ENCODE assay signal across 9 cellular contexts in the genomic region with DNA sequence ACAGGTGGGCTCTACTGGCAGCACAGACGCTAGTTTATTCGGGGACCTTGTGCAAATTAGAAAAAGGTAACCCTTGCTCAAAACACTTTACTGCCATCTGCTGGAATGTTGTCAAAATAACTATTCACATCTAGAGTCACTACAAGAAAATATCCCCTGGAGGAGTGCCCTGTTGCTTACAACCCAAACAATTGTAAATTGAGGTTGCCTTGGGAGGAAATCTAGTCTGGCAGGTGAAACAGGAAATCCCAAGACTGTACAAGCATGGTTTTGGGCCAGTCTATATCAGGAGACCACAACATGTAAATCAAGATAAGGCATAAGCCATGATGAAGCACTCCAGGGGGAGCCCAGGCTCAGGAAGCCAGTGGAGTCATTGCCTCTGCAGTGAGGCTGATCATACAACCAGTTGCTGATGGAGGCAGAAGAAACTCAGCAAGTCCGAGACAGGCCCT.
A peak's percentile ranks its signal among the peaks of the same experiment; 100 is the strongest.
DNase-seq lines count a peak whose midpoint lies in the region; ATAC-seq and FAIRE-seq lines count a peak whose summit lies in the region.
"Had no signal": no experiment of that assay in that cellular context is flagged by ENCODE, and none has a peak within 500 bp of the region (broad histone marks: within the 10 kb centered on the region; RNA-seq: fewer than 3 reads in every experiment).

No MANE protein-coding gene starts in this region.

- H3K27me3 Mint-ChIP-seq in activated CD4-positive, alpha-beta memory T cell treated with anti-CD3 and anti-CD28 coated beads for 36 hours = peaks cover 3% of the 10 kb centered on the region

- intact Hi-C loops in Right ventricle myocardium inferior (cut with DNase I) = no loop called here
- intact Hi-C loops in cardiac septum (cut with DNase I) = loop anchor here (10.0 kb wide), 1 partner anchor 386 kb away; no protein-coding TSS in a partner anchor
- intact Hi-C loops in activated CD4-positive, alpha-beta memory T cell treated with anti-CD3 and anti-CD28 coated beads for 36 hours (cut with micrococcal nuclease) = loop anchor here (1.0 to 10.0 kb wide), 3 partner anchors 143 to 1146 kb away; a partner anchor contains a TSS

- no peaks in the 10 kb centered on the region for H3K9me3 Mint-ChIP-seq in activated CD4-positive, alpha-beta memory T cell treated with anti-CD3 and anti-CD28 coated beads for 36 hours
- H3K9me3 Mint-ChIP-seq: stimulated activated naive CD8-positive, alpha-beta T cell treated with anti-CD3 and anti-CD28 coated beads, Interleukin-15, Interleukin-2, amounts not matched to agents 100 ng/mL and 50 ng/mL, for 24 hours had no signal

- no peak for FAIRE-seq in urothelium cell line (lab: Jason Lieb, UNC)

- H3K27ac Mint-ChIP-seq in activated CD4-positive, alpha-beta memory T cell treated with anti-CD3 and anti-CD28 coated beads for 36 hours = no peak overlapping the region
- H3K27ac Mint-ChIP-seq: stimulated activated naive CD8-positive, alpha-beta T cell treated with anti-CD3 and anti-CD28 coated beads, Interleukin-15, Interleukin-2, amounts not matched to agents 100 ng/mL and 50 ng/mL, for 24 hours had no signal

- no peak for DNase-seq in Right ventricle myocardium inferior (ENCODE audit: missing footprints)
- DNase-seq in cardiac septum (ENCODE audit: low spot score) = no peak
- peak; percentile 30 for DNase-seq in NCI-H345 (lab: John Stamatoyannopoulos, UW)
- DNase-seq in amniotic stem cell (lab: John Stamatoyannopoulos, UW) = peak; percentile 55
- DNase-seq in iris pigment epithelial cell (ENCODE audit: low read depth) = peak; percentile 61
- peak; percentile 48 for DNase-seq in urothelium cell line (ENCODE audit: low spot score)
- no peak for DNase-seq in activated CD4-positive, alpha-beta memory T cell treated with anti-CD3 and anti-CD28 coated beads for 36 hours

- H3K36me3 Mint-ChIP-seq in activated CD4-positive, alpha-beta memory T cell treated with anti-CD3 and anti-CD28 coated beads for 36 hours = no peaks in the 10 kb centered on the region

- CTCF ChIA-PET in activated CD4-positive, alpha-beta memory T cell treated with anti-CD3 and anti-CD28 coated beads for 36 hours (lab: Charles Lee) = interaction anchor here (0.6 to 1.4 kb wide), 4 partner anchors 12 to 1147 kb away, joined by 3 to 4 read pairs (median 3); no protein-coding TSS in a partner anchor

- peaks cover 6% of the 10 kb centered on the region for H3K4me1 Mint-ChIP-seq in activated CD4-positive, alpha-beta memory T cell treated with anti-CD3 and anti-CD28 coated beads for 36 hours (ENCODE audit: low read depth)

- ATAC-seq in Right ventricle myocardium inferior (peak; percentile 13), HG02981 (IDR thresholded peaks at IDR 0.05; ENCODE audit: unreplicated experiment) (peak; percentile 64)

- H3K4me3 Mint-ChIP-seq in activated CD4-positive, alpha-beta memory T cell treated with anti-CD3 and anti-CD28 coated beads for 36 hours = no peak overlapping the region
- H3K4me3 Mint-ChIP-seq: stimulated activated naive CD8-positive, alpha-beta T cell treated with anti-CD3 and anti-CD28 coated beads, Interleukin-15, Interleukin-2, amounts not matched to agents 100 ng/mL and 50 ng/mL, for 24 hours had no signal

- POLR2A ChIA-PET in activated CD4-positive, alpha-beta memory T cell treated with anti-CD3 and anti-CD28 coated beads for 36 hours (lab: Charles Lee) = no interaction called here

Comparison
In these comparisons a context has a peak if more than half of its experiments do, and no peak if none do; other contexts are left out.
1. DNase-seq: peak in NCI-H345 (single experiment), amniotic stem cell (single experiment), iris pigment epithelial cell (single experiment) and urothelium cell line (single experiment); none in Right ventricle myocardium inferior (single experiment), cardiac septum (single experiment) and activated CD4-positive, alpha-beta memory T cell treated with anti-CD3 and anti-CD28 coated beads for 36 hours (single experiment).